Comparison of ENCODE assay signal across 1 cellular context in the genomic region with DNA sequence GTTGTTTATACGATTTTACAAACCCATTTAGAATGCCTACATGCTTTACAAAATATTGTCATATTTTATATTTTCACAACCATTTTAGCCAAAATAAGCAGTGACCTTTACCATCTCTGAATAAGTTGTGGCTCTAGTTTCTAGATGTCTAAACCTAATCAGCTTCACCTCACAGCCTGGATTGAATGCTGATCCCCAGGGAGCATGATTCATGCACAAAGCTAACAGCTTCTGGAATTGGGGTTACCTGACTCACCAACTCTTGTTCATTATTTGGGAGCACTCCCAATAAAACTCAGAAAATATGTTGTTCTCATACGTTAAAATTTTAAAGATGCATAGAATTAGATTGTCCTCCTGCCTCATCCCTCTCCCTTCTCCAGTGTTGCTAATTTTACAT.
TF ChIP-seq lines count a peak whose summit lies in the region.

No MANE protein-coding gene starts in this region.

TF ChIP-seq in GM23338, 12 proteins besides CTCF, POLR2A, EP300 and RAD21 (continued from another document):
- TF ChIP-seq, protein P1, sequence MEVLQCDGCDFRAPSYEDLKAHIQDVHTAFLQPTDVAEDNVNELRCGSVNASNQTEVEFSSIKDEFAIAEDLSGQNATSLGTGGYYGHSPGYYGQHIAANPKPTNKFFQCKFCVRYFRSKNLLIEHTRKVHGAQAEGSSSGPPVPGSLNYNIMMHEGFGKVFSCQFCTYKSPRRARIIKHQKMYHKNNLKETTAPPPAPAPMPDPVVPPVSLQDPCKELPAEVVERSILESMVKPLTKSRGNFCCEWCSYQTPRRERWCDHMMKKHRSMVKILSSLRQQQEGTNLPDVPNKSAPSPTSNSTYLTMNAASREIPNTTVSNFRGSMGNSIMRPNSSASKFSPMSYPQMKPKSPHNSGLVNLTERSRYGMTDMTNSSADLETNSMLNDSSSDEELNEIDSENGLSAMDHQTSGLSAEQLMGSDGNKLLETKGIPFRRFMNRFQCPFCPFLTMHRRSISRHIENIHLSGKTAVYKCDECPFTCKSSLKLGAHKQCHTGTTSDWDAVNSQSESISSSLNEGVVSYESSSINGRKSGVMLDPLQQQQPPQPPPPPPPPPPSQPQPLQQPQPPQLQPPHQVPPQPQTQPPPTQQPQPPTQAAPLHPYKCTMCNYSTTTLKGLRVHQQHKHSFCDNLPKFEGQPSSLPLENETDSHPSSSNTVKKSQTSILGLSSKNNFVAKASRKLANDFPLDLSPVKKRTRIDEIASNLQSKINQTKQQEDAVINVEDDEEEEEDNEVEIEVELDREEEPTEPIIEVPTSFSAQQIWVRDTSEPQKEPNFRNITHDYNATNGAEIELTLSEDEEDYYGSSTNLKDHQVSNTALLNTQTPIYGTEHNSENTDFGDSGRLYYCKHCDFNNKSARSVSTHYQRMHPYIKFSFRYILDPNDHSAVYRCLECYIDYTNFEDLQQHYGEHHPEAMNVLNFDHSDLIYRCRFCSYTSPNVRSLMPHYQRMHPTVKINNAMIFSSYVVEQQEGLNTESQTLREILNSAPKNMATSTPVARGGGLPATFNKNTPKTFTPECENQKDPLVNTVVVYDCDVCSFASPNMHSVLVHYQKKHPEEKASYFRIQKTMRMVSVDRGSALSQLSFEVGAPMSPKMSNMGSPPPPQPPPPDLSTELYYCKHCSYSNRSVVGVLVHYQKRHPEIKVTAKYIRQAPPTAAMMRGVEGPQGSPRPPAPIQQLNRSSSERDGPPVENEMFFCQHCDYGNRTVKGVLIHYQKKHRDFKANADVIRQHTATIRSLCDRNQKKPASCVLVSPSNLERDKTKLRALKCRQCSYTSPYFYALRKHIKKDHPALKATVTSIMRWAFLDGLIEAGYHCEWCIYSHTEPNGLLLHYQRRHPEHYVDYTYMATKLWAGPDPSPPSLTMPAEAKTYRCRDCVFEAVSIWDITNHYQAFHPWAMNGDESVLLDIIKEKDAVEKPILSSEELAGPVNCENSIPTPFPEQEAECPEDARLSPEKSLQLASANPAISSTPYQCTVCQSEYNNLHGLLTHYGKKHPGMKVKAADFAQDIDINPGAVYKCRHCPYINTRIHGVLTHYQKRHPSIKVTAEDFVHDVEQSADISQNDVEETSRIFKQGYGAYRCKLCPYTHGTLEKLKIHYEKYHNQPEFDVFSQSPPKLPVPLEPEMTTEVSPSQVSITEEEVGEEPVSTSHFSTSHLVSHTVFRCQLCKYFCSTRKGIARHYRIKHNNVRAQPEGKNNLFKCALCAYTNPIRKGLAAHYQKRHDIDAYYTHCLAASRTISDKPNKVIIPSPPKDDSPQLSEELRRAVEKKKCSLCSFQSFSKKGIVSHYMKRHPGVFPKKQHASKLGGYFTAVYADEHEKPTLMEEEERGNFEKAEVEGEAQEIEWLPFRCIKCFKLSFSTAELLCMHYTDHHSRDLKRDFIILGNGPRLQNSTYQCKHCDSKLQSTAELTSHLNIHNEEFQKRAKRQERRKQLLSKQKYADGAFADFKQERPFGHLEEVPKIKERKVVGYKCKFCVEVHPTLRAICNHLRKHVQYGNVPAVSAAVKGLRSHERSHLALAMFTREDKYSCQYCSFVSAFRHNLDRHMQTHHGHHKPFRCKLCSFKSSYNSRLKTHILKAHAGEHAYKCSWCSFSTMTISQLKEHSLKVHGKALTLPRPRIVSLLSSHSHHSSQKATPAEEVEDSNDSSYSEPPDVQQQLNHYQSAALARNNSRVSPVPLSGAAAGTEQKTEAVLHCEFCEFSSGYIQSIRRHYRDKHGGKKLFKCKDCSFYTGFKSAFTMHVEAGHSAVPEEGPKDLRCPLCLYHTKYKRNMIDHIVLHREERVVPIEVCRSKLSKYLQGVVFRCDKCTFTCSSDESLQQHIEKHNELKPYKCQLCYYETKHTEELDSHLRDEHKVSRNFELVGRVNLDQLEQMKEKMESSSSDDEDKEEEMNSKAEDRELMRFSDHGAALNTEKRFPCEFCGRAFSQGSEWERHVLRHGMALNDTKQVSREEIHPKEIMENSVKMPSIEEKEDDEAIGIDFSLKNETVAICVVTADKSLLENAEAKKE (CRISPR knock-in tag; IDR thresholded peaks at IDR 0.05): no peak
- TF ChIP-seq ZNF114 (CRISPR knock-in tag; IDR thresholded peaks at IDR 0.05): no peak
- no peak for TF ChIP-seq EZH2 (IDR thresholded peaks at IDR 0.05; ENCODE audit: low read depth, unreplicated experiment)
- TF ChIP-seq CREB1 (CRISPR knock-in tag; IDR thresholded peaks at IDR 0.05; ENCODE audit: low read depth): no peak
- no peak for TF ChIP-seq POLR2AphosphoS5 (IDR thresholded peaks at IDR 0.05; ENCODE audit: low read depth)
- no peak for TF ChIP-seq ZNF331 (CRISPR knock-in tag; IDR thresholded peaks at IDR 0.05; ENCODE audit: low read depth)
- TF ChIP-seq JUNB (IDR thresholded peaks at IDR 0.05; ENCODE audit: unreplicated experiment): no peak
- no peak for TF ChIP-seq STAT1 (IDR thresholded peaks at IDR 0.05; ENCODE audit: unreplicated experiment)
